Comparison of ENCODE assay signal across 15 cellular contexts in the genomic region with DNA sequence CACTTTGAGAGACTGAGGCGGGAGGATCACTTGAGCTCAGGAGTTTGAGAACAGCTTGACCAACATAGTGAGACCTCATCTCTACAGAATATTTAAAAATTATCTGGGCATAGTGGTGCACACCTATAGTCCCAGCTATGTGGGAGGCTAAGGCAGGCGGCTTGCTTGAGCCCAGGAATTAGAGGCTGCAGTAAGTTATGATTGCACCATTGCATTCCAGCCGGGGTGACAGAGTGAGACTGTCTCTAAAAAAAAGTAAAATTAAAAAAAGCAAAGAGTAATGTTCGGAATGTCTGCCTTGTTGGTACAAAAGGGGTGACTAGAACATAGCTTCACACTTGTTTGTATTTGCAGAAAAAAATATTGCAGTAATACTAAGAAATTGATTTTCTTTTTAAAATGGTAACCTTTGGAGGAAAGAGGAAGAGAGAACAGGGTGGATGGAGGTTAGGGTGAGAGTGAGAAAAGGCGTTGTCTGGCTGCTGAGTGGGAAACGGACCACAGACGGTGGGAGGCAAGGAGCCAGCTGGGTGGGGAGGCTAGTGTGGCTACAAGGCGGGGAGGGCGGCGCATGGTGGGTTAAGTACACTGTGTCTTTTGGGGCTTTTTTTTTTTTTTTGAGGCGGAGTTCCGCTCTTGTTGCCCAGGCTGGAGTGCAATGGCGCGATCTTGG. TPM values are rescaled to one million over a fixed set of nuclear protein-coding genes. Genes with fewer than 3 reads are reported as not detected.
DNase-seq lines count a peak whose midpoint lies in the region; ATAC-seq and TF ChIP-seq lines count a peak whose summit lies in the region.
"Had no signal": no experiment of that assay in that cellular context is flagged by ENCODE, and none has a peak within 500 bp of the region (broad histone marks: within the 10 kb centered on the region; RNA-seq: fewer than 3 reads in every experiment).

No MANE protein-coding gene starts in this region.

- TF ChIP-seq CTCF in choroid plexus epithelial cell (conservative IDR thresholded peaks at IDR 0.05; ENCODE audit: low read depth, low read length), result no peak
- TF ChIP-seq CTCF in progenitor cell of endocrine pancreas (IDR thresholded peaks at IDR 0.05; ENCODE audit: unreplicated experiment), result no peak
- TF ChIP-seq CTCF in activated CD8-positive, alpha-beta T cell treated with anti-CD3 and anti-CD28 coated beads for 36 hours (IDR thresholded peaks at IDR 0.05), result no peak

- peaks cover 19% of the 10 kb centered on the region for H3K4me1 Mint-ChIP-seq in progenitor cell of endocrine pancreas (ENCODE audit: low read depth)
- peaks cover 5% of the 10 kb centered on the region for H3K4me1 Mint-ChIP-seq in activated CD8-positive, alpha-beta T cell treated with anti-CD3 and anti-CD28 coated beads for 36 hours (ENCODE audit: low read depth)

- intact Hi-C loops in activated CD8-positive, alpha-beta T cell treated with anti-CD3 and anti-CD28 coated beads for 36 hours (cut with micrococcal nuclease), result no loop called here

- H3K27me3 Mint-ChIP-seq in progenitor cell of endocrine pancreas, result peaks cover 3% of the 10 kb centered on the region
- H3K27me3 Mint-ChIP-seq in activated CD8-positive, alpha-beta T cell treated with anti-CD3 and anti-CD28 coated beads for 36 hours, result no peaks in the 10 kb centered on the region

- no peak for ATAC-seq in activated CD8-positive, alpha-beta T cell treated with anti-CD3 and anti-CD28 coated beads for 36 hours
- ATAC-seq in HG03354 (IDR thresholded peaks at IDR 0.05; ENCODE audit: poor library complexity, severe bottlenecking, unreplicated experiment), result no peak
- ATAC-seq: activated T-helper 17 cell treated with anti-CD3 and anti-CD28 coated beads, Interleukin-2, amount 50 U/mL, for 72 hours had no signal

- POLR2A ChIA-PET in activated CD8-positive, alpha-beta T cell treated with anti-CD3 and anti-CD28 coated beads for 36 hours (lab: Charles Lee), result no interaction called here

- CTCF ChIA-PET in activated CD8-positive, alpha-beta T cell treated with anti-CD3 and anti-CD28 coated beads for 36 hours (lab: Charles Lee), result interaction anchor here (0.6 to 4.0 kb wide), 5 partner anchors 10 to 128 kb away, joined by 3 to 30 read pairs (median 7); a partner anchor contains a TSS

- peak; percentile 79 for DNase-seq in EH (ENCODE audit: low read depth)
- DNase-seq in NOMO-1 treated with DMSO at 0.1 percent for 48 hours (lab: John Stamatoyannopoulos, UW; ENCODE audit: unreplicated experiment), result peak; percentile 42
- peak; percentile 64 for DNase-seq in choroid plexus epithelial cell (ENCODE audit: low read depth)
- DNase-seq in progenitor cell of endocrine pancreas (ENCODE audit: low spot score, unreplicated experiment), result no peak
- DNase-seq in glomerular visceral epithelial cell (ENCODE audit: extremely low spot score), result no peak
- no peak for DNase-seq in NAMALWA (ENCODE audit: low spot score)
- DNase-seq in activated CD8-positive, alpha-beta T cell treated with anti-CD3 and anti-CD28 coated beads for 36 hours, result no peak
- DNase-seq: central memory CD4-positive, alpha-beta T cell; DMS79 treated with DMSO at 0.1 percent for 48 hours; Karpas-422; NCI-H2081 treated with DMSO at 0.1 percent for 48 hours; posterior cingulate gyrus; stimulated activated CD4-positive, alpha-beta T cell treated with anti-CD3 and anti-CD28 coated beads, Interleukin-2, amount 100 ng/mL, for 24 hours had no signal

- no peak overlapping the region for H3K4me3 ChIP-seq in choroid plexus epithelial cell (ENCODE audit: low read depth, low read length)

- no peaks in the 10 kb centered on the region for H3K9me3 Mint-ChIP-seq in progenitor cell of endocrine pancreas (ENCODE audit: low read depth)
- H3K9me3 Mint-ChIP-seq in activated CD8-positive, alpha-beta T cell treated with anti-CD3 and anti-CD28 coated beads for 36 hours, result no peaks in the 10 kb centered on the region
- H3K9me3 Mint-ChIP-seq: activated T-helper 17 cell treated with anti-CD3 and anti-CD28 coated beads, Interleukin-2, amount 50 U/mL, for 72 hours had no signal

- peak overlapping the region; percentile 66 for H3K27ac Mint-ChIP-seq in progenitor cell of endocrine pancreas
- H3K27ac Mint-ChIP-seq in activated CD8-positive, alpha-beta T cell treated with anti-CD3 and anti-CD28 coated beads for 36 hours, result no peak overlapping the region
- H3K27ac Mint-ChIP-seq: activated T-helper 17 cell treated with anti-CD3 and anti-CD28 coated beads, Interleukin-2, amount 50 U/mL, for 72 hours had no signal

- H3K36me3 Mint-ChIP-seq in progenitor cell of endocrine pancreas (ENCODE audit: insufficient read depth), result no peaks in the 10 kb centered on the region
- no peaks in the 10 kb centered on the region for H3K36me3 Mint-ChIP-seq in activated CD8-positive, alpha-beta T cell treated with anti-CD3 and anti-CD28 coated beads for 36 hours (ENCODE audit: low read depth)

- no peak overlapping the region for H3K4me3 Mint-ChIP-seq in progenitor cell of endocrine pancreas (ENCODE audit: low read depth)
- no peak overlapping the region for H3K4me3 Mint-ChIP-seq in activated CD8-positive, alpha-beta T cell treated with anti-CD3 and anti-CD28 coated beads for 36 hours
- H3K4me3 Mint-ChIP-seq: activated T-helper 17 cell treated with anti-CD3 and anti-CD28 coated beads, Interleukin-2, amount 50 U/mL, for 72 hours had no signal

RNA-seq across cellular contexts. Expression of a gene that starts 10.2 kb away (rescaled TPM):
- 15.2 and 17.2 TPM in 2 replicates for total RNA-seq in progenitor cell of endocrine pancreas
- 1 to 10 TPM in 1 of 2 experiments, under 1 TPM in 1; 0.60 to 1.5 TPM for total RNA-seq in activated CD8-positive, alpha-beta T cell treated with anti-CD3 and anti-CD28 coated beads for 36 hours
- total RNA-seq: activated T-helper 17 cell treated with anti-CD3 and anti-CD28 coated beads, Interleukin-2, amount 50 U/mL, for 72 hours had no signal

RNA-seq across cellular contexts. Expression of a gene that starts 18.4 kb away (rescaled TPM):
- total RNA-seq in progenitor cell of endocrine pancreas, result 519 and 559 TPM in 2 replicates
- 10 to 100 TPM; 56.2 to 68.4 TPM for total RNA-seq in activated CD8-positive, alpha-beta T cell treated with anti-CD3 and anti-CD28 coated beads for 36 hours

RNA-seq across cellular contexts. Expression of a gene that starts 21.9 kb away (rescaled TPM):
- total RNA-seq in progenitor cell of endocrine pancreas, result 4.8 and 4.9 TPM in 2 replicates
- 1 to 10 TPM in 1 of 2 experiments, under 1 TPM in 1; 0.47 to 1.0 TPM for total RNA-seq in activated CD8-positive, alpha-beta T cell treated with anti-CD3 and anti-CD28 coated beads for 36 hours

RNA-seq across cellular contexts. Expression of a gene that starts 58.1 kb away (rescaled TPM):
- 3.0 and 3.5 TPM in 2 replicates for total RNA-seq in progenitor cell of endocrine pancreas
- total RNA-seq in activated CD8-positive, alpha-beta T cell treated with anti-CD3 and anti-CD28 coated beads for 36 hours, result not detected

Comparison
In these comparisons a context has a peak if more than half of its experiments do, and no peak if none do; other contexts are left out.
1. DNase-seq: peak in EH (single experiment), NOMO-1 treated with DMSO at 0.1 percent for 48 hours (single experiment) and choroid plexus epithelial cell (single experiment); none in progenitor cell of endocrine pancreas (single experiment), glomerular visceral epithelial cell (single experiment), NAMALWA (single experiment) and activated CD8-positive, alpha-beta T cell treated with anti-CD3 and anti-CD28 coated beads for 36 hours (single experiment).